In the genomic region with DNA sequence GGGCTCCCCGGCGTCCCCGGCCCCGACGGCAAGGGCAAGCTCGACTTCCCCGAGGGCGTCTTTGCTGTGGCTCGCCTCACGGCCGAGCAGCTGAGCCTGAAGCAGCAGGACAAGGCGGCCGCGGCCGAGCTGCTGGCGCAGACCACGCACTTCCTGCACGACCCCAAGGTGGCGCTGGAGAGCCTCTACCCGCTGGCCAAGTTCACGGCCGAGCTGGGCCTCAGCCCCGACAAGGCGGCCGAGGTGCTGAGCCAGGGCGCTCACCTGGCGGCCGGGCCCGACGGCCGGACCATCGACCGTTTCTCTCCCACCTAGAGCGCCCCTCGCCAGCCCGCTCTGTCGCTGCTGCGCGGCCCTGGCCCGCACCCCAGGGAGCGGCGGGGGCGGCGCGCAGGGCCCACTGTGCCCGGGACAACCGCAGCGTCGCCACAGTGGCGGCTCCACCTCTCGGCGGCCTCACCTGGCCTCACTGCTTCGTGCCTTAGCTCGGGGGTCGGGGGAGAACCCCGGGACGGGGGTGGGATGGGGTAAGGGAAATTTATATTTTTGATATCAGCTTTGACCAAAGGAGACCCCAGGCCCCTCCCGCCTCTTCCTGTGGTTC, we compare ENCODE assay signal across 8 cellular contexts. TPM values are rescaled to one million over a fixed set of nuclear protein-coding genes. Genes with fewer than 3 reads are reported as not detected.
DNase-seq lines count a peak whose midpoint lies in the region; ATAC-seq, FAIRE-seq and TF ChIP-seq lines count a peak whose summit lies in the region.

No MANE protein-coding gene starts in this region.

- WGBS in adipose tissue, 3 donors, result 15 to 17% (median 16%) methylated on average over 44 to 58 of the region's 58 CpGs
- WGBS in small intestine, 3 donors, result 2 to 12% (median 2%) methylated on average over 32 to 58 of the region's 58 CpGs

- H3K9me2 ChIP-seq in OCI-LY7 (ENCODE audit: insufficient read depth, low read length), result no peaks in the 10 kb centered on the region

- intact Hi-C loops in OCI-LY7 (cut with micrococcal nuclease; ENCODE audit: unreplicated experiment), result loop anchor here (2.0 kb wide), 1 partner anchor 112 kb away; no protein-coding TSS in a partner anchor

- H3K36me3 ChIP-seq in OCI-LY7 (ENCODE audit: insufficient read depth, low read length) (no peaks in the 10 kb centered on the region), small intestine (ENCODE audit: control insufficient read depth in 2 of 2, insufficient read depth in 2 of 2, low read length in 2 of 2) (peaks cover 5 to 8% of the 10 kb centered on the region in 2 donors)

- H3K4me2 ChIP-seq in OCI-LY7 (ENCODE audit: low read length), result peak overlapping the region; percentile 45; the same call in 1 of the 2 replicates

- BruUV-seq in OCI-LY7 (replicated peaks; lab: Mats Ljungman, UMichigan), result no TSS peak

- no peaks in the 10 kb centered on the region for H4K20me1 ChIP-seq in OCI-LY7 (ENCODE audit: insufficient read depth, low read length)

- peaks cover 2 to 9% of the 10 kb centered on the region in 2 donors for H3K27me3 ChIP-seq in small intestine (ENCODE audit: control insufficient read depth in 2 of 2, insufficient read depth in 2 of 2, low read length in 2 of 2)

- ATAC-seq in HG03442 (IDR thresholded peaks at IDR 0.05; ENCODE audit: unreplicated experiment) (no peak), GM21526 (IDR thresholded peaks at IDR 0.05; ENCODE audit: low FRiP score, unreplicated experiment) (no peak)

- POLR2A ChIA-PET in OCI-LY7 (lab: Charles Lee), result no interaction called here

- H2AFZ ChIP-seq in OCI-LY7 (ENCODE audit: low read length), result no peak overlapping the region

- peaks cover 35% of the 10 kb centered on the region for H3K4me1 ChIP-seq in OCI-LY7 (ENCODE audit: insufficient read depth, low read length, poor library complexity, severe bottlenecking)
- peaks cover 0 to 5% of the 10 kb centered on the region in 2 donors for H3K4me1 ChIP-seq in small intestine (ENCODE audit: control insufficient read depth in 2 of 2, insufficient read depth in 1 of 2, low read depth in 1 of 2, low read length in 1 of 2)

- CTCF ChIA-PET in OCI-LY7 (lab: Charles Lee; ENCODE audit: unreplicated experiment), result interaction anchor here (0.5 to 1.4 kb wide), 3 partner anchors 35 to 652 kb away, joined by 3 to 4 read pairs (median 3); no protein-coding TSS in a partner anchor

- H3K27ac ChIP-seq in OCI-LY7 (ENCODE audit: low read depth, low read length, poor library complexity, severe bottlenecking) (no peak overlapping the region), adipose tissue (ENCODE audit: low read depth, low read length) (peak overlapping the region; percentile 61), small intestine (ENCODE audit: low read depth in 1 of 2, low read length in 1 of 2) (peak overlapping the region; percentile 72 to 89)

- no peak overlapping the region for H3K4me3 ChIP-seq in OCI-LY7 (ENCODE audit: low read depth, low read length, poor library complexity, severe bottlenecking)
- H3K4me3 ChIP-seq in small intestine (ENCODE audit: low read depth in 1 of 2, low read length in 2 of 2), result peak overlapping the region; percentile 26 to 75

- DNase-seq in GM10266 (ENCODE audit: extremely low spot score) (peak; percentile 86), OCI-LY7 (ENCODE audit: low spot score) (peak; percentile 57), hepatic stellate cell (ENCODE audit: low spot score) (peak; percentile 81), small intestine (peak; percentile 76), NCI-H146 treated with DMSO at 0.1 percent for 48 hours (lab: John Stamatoyannopoulos, UW; ENCODE audit: unreplicated experiment) (no peak)

- no peak for FAIRE-seq in small intestine (lab: Jason Lieb, UNC)

- peak; percentile 97 for TF ChIP-seq CTCF in GM10266 (IDR thresholded peaks at IDR 0.05; ENCODE audit: control insufficient read depth, insufficient read depth, low read depth, missing control alignments)
- peak; percentile 76 for TF ChIP-seq CTCF in OCI-LY7 (conservative IDR thresholded peaks at IDR 0.05; ENCODE audit: low read length)

- no peaks in the 10 kb centered on the region for H3K79me2 ChIP-seq in OCI-LY7 (ENCODE audit: insufficient read depth, low read depth, low read length)

- H3K9me3 ChIP-seq in OCI-LY7 (ENCODE audit: low read length), result no peaks in the 10 kb centered on the region
- no peaks in the 10 kb centered on the region for H3K9me3 ChIP-seq in small intestine (ENCODE audit: control insufficient read depth, low read depth)

RNA-seq across cellular contexts. Expression of a gene that starts 3.7 kb away (rescaled TPM):
- 0.19 TPM in 1 of 2 replicates, not detected in the other for total RNA-seq in OCI-LY7 (2014; rRNA removed; shearing (Covaris generic))
- 0.32 TPM in 1 of 2 replicates, not detected in the other for total RNA-seq in OCI-LY7 (2022)
- polyA plus RNA-seq in adipose tissue (10 to 100 TPM in 2 of 3 donors, 1 to 10 TPM in 1; 1.6 to 23.3 (median 19.7) TPM), small intestine (1 to 10 TPM in 2 of 3 donors, under 1 TPM in 1; 0.89 to 6.9 (median 6.2) TPM)

RNA-seq across cellular contexts. Expression of a gene that starts 16.8 kb away (rescaled TPM):
- total RNA-seq in OCI-LY7 (2014; rRNA removed; shearing (Covaris generic)), result 18.8 and 24.0 TPM in 2 replicates
- total RNA-seq in OCI-LY7 (2022), result 18.2 and 21.9 TPM in 2 replicates
- polyA plus RNA-seq in adipose tissue (10 to 100 TPM; 30.9 to 40.7 (median 38.7) TPM), small intestine (10 to 100 TPM; 65.9 to 90.5 (median 80.1) TPM)

RNA-seq across cellular contexts. Expression of a gene that starts 28.7 kb away (rescaled TPM):
- total RNA-seq in OCI-LY7 (2014; rRNA removed; shearing (Covaris generic)), result 26.5 and 30.4 TPM in 2 replicates
- 35.1 and 42.6 TPM in 2 replicates for total RNA-seq in OCI-LY7 (2022)
- polyA plus RNA-seq in adipose tissue (10 to 100 TPM; 15.4 to 34.0 (median 31.1) TPM), small intestine (10 to 100 TPM; 11.6 to 19.2 (median 12.5) TPM)

RNA-seq across cellular contexts. Expression of a gene that starts 33.5 kb away (rescaled TPM):
- not detected in 2 replicates for total RNA-seq in OCI-LY7 (2014; rRNA removed; shearing (Covaris generic))
- not detected in 2 replicates for total RNA-seq in OCI-LY7 (2022)
- polyA plus RNA-seq in adipose tissue (1 to 10 TPM; 1.6 to 8.7 (median 3.9) TPM), small intestine (1 to 10 TPM in 1 of 3 donors, not detected in 2; 1.0 TPM)
